12 cellular contexts compared by ENCODE assay signal in genomic region chr3:112101946-112102345, GRCh38. TPM values are rescaled to one million over a fixed set of nuclear protein-coding genes. Genes with fewer than 3 reads are reported as not detected.
A peak's percentile ranks its signal among the peaks of the same experiment; 100 is the strongest.
DNase-seq lines count a peak whose midpoint lies in the region; ATAC-seq and TF ChIP-seq lines count a peak whose summit lies in the region.
"Had no signal": no experiment of that assay in that cellular context is flagged by ENCODE, and none has a peak within 500 bp of the region (broad histone marks: within the 10 kb centered on the region; RNA-seq: fewer than 3 reads in every experiment).

No MANE protein-coding gene starts in this region.

- no peaks in the 10 kb centered on the region for H3K27me3 ChIP-seq in kidney epithelial cell (ENCODE audit: control insufficient read depth, insufficient read depth, low read length)
- H3K27me3 ChIP-seq: pancreas had no signal

- TF ChIP-seq CTCF in kidney epithelial cell (IDR thresholded peaks at IDR 0.05; ENCODE audit: insufficient read depth, low read length, poor library complexity, severe bottlenecking), result no peak

- no peak overlapping the region for H3K4me3 ChIP-seq in kidney epithelial cell (ENCODE audit: low read depth, low read length)
- H3K4me3 ChIP-seq: pancreas had no signal

- DNase-seq in AG08395 (ENCODE audit: low spot score), result peak; percentile 54
- peak; percentile 99 for DNase-seq in HT1080 (ENCODE audit: low read depth)
- DNase-seq in astrocyte of the hippocampus (ENCODE audit: low read depth, low spot score), result peak; percentile 69
- peak; percentile 93 for DNase-seq in kidney epithelial cell (ENCODE audit: low read depth)
- no peak for DNase-seq in NAMALWA (ENCODE audit: low spot score)
- DNase-seq: C1 segment of cervical spinal cord, hippocampal formation had no signal

- ATAC-seq in activated CD4-positive, CD25-positive, alpha-beta regulatory T cell treated with anti-CD3 and anti-CD28 coated beads, Interleukin-2, amount 50 U/mL, for 24 hours, result no peak
- ATAC-seq in HG02870 (IDR thresholded peaks at IDR 0.05; ENCODE audit: unreplicated experiment), result no peak
- no peak for ATAC-seq in GM19455 (IDR thresholded peaks at IDR 0.05; ENCODE audit: unreplicated experiment)
- ATAC-seq: pancreas had no signal

- H3K36me3 ChIP-seq in kidney epithelial cell (ENCODE audit: control insufficient read depth, insufficient read depth, low read length), result peaks cover 2% of the 10 kb centered on the region

RNA-seq across cellular contexts. Expression of gene C3orf52, which starts 15.8 kb away (rescaled TPM):
- 19.4 and 21.5 TPM in 2 replicates for total RNA-seq in HT1080 (2014; rRNA removed; shearing (Covaris generic))
- 15.3 and 16.9 TPM in 2 replicates for polyA plus RNA-seq in HT1080 (2015; cell fraction: cytosol; rRNA removed)
- polyA plus RNA-seq in HT1080 (2015; cell fraction: nucleus; rRNA removed), result 51.1 and 53.9 TPM in 2 replicates
- 42.5 and 42.9 TPM in 2 replicates for total RNA-seq in kidney epithelial cell

RNA-seq across cellular contexts. Expression of gene GCSAM, which starts 31.1 kb away (rescaled TPM):
- not detected in 2 replicates for total RNA-seq in HT1080 (2014; rRNA removed; shearing (Covaris generic))
- not detected in 2 replicates for polyA plus RNA-seq in HT1080 (2015; cell fraction: cytosol; rRNA removed)
- polyA plus RNA-seq in HT1080 (2015; cell fraction: nucleus; rRNA removed), result not detected in 2 replicates
- not detected in 2 replicates for total RNA-seq in kidney epithelial cell
- total RNA-seq: mesenteric fat pad had no signal
